In the genomic region with DNA sequence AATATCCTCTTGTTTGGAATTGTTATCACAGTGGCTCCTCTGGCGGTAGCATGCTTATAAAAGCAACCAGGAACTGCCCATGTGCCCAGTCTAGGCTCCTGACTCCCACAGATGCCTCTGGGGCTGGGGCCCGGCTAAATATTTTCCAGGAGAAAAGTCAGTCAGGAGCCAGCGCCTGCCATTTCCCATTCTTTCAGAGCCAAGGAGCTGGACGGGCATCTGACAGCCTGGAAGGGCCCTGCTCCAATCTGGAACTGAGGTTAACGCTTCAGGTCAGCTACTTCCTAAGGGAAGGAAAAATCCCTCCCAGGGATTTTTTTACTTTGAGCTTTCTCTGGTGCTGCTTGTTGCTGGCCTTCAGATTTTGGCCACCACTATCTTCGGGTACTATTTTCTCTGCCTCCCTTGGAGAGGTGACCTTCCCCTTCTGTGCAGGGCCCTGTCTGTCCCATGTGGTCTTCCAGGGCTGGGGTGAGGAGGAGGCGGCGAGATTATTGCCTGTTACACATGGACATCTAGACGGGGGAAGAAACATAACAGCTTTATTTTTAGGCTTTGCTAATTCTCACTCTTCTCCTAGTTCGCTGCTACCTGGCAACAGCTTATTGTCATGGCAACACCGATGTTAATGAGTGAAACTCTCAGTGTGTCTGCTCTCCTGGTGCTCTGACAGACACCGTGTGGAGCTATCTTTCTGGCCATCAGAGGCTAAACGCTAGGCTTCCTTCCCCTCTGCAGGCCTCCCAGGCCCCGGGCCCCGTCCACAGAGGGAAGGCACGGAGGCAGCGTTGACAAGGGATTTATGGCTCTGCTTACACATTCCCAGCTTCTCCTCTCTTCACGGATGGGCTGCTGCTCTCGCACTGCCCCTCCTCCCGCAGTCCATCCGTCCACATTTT, we compare ENCODE assay signal across 1 cellular context.
TF ChIP-seq lines count a peak whose summit lies in the region.

No MANE protein-coding gene starts in this region.

TF ChIP-seq in IMR-90, 13 proteins besides CTCF, POLR2A, EP300 and RAD21:
- no peak for TF ChIP-seq SMC3 (IDR thresholded peaks at IDR 0.05; ENCODE audit: low read depth, low read length)
- no peak for TF ChIP-seq MAFK (IDR thresholded peaks at IDR 0.05; ENCODE audit: low read depth, low read length)
- no peak for TF ChIP-seq NFE2L2 (IDR thresholded peaks at IDR 0.05; ENCODE audit: low read depth, low read length)
- TF ChIP-seq ELK1 (IDR thresholded peaks at IDR 0.05; ENCODE audit: borderline replicate concordance, low read depth, low read length): no peak
- no peak for TF ChIP-seq USF2 (IDR thresholded peaks at IDR 0.05; ENCODE audit: low read depth, low read length)
- TF ChIP-seq CEBPB (IDR thresholded peaks at IDR 0.05; ENCODE audit: low read depth, low read length): no peak
- TF ChIP-seq FOS (IDR thresholded peaks at IDR 0.05; ENCODE audit: low read depth, low read length): no peak
- no peak for TF ChIP-seq CHD1 (IDR thresholded peaks at IDR 0.05; ENCODE audit: low read depth, low read length)
- no peak for TF ChIP-seq RCOR1 (IDR thresholded peaks at IDR 0.05; ENCODE audit: insufficient replicate concordance, low read length)
- no peak for TF ChIP-seq MXI1 (IDR thresholded peaks at IDR 0.05; ENCODE audit: borderline replicate concordance, low read depth, low read length)
- TF ChIP-seq MAZ (IDR thresholded peaks at IDR 0.05; ENCODE audit: borderline replicate concordance, low read depth, low read length): no peak
- no peak for TF ChIP-seq BHLHE40 (IDR thresholded peaks at IDR 0.05; ENCODE audit: low read depth, low read length)
- TF ChIP-seq RFX5 (IDR thresholded peaks at IDR 0.05; ENCODE audit: low read depth, low read length): no peak
